ENCODE assay signal across 8 cellular contexts in genomic region chr6:156720739-156721714, GRCh38. TPM values are rescaled to one million over a fixed set of nuclear protein-coding genes. Genes with fewer than 3 reads are reported as not detected.
DNase-seq lines count a peak whose midpoint lies in the region; ATAC-seq and TF ChIP-seq lines count a peak whose summit lies in the region.

No MANE protein-coding gene starts in this region.

- no peaks in the 10 kb centered on the region for H3K36me3 ChIP-seq in IMR-90 (ENCODE audit: control insufficient read depth, insufficient read depth, low read length)
- H3K36me3 ChIP-seq in mucosa of descending colon (ENCODE audit: low read depth), result no peaks in the 10 kb centered on the region

- 0 out of 2 replicates have a peak overlapping the region, but pooled peaks have one; percentile 40 for H3K23ac ChIP-seq in IMR-90 (ENCODE audit: low read depth, low read length)

- peak overlapping the region; percentile 12; the same call in 1 of the 2 replicates for H3K9ac ChIP-seq in IMR-90 (ENCODE audit: low read depth, low read length)

- peak overlapping the region; percentile 87 for H2AFZ ChIP-seq in IMR-90 (replicated peaks; ENCODE audit: low read length, poor library complexity)

- intact Hi-C loops in IMR-90 (cut with micrococcal nuclease), result loop anchor here (5.0 kb wide), 1 partner anchor 56 kb away; the partner anchor contains the start of gene ARID1B
- intact Hi-C loops in mucosa of descending colon (cut with DNase I, micrococcal nuclease), result no loop called here

- no peak overlapping the region for H3K27ac ChIP-seq in IMR-90 (ENCODE audit: insufficient read depth, low read length)
- H3K27ac ChIP-seq in cingulate gyrus (ENCODE audit: low read depth, low read length), result peak overlapping the region; percentile 96

- no peak overlapping the region for H2BK15ac ChIP-seq in IMR-90 (ENCODE audit: low read depth, low read length)

- DNase-seq in DMS79 treated with DMSO at 0.1 percent for 48 hours (lab: John Stamatoyannopoulos, UW) (peak; percentile 83), IMR-90 (peak; percentile 31), mucosa of descending colon (peak; percentile 52 to 59 (median 58)), amygdala (lab: John Stamatoyannopoulos, UW) (no peak), occipital lobe (lab: John Stamatoyannopoulos, UW) (no peak), NCI-H1417 (lab: John Stamatoyannopoulos, UW) (no peak)

- no peaks in the 10 kb centered on the region for H3K79me1 ChIP-seq in IMR-90 (ENCODE audit: low read depth in 1 of 2, low read length in 2 of 2)

- no peaks in the 10 kb centered on the region for H3K27me3 ChIP-seq in IMR-90 (ENCODE audit: control insufficient read depth, insufficient read depth, low read length)

- H4K91ac ChIP-seq in IMR-90 (ENCODE audit: insufficient read depth, low read depth, low read length), result no peak overlapping the region

- no peak overlapping the region for H2AK9ac ChIP-seq in IMR-90 (replicated peaks; ENCODE audit: low read depth, low read length, poor library complexity)

- no peak overlapping the region for H4K5ac ChIP-seq in IMR-90 (ENCODE audit: low read depth, low read length)

- H3K18ac ChIP-seq in IMR-90 (ENCODE audit: low read depth, low read length), result no peak overlapping the region

- no peak for TF ChIP-seq CTCF in IMR-90 (conservative IDR thresholded peaks at IDR 0.05; ENCODE audit: low read depth, low read length)
- no peak for TF ChIP-seq CTCF in mucosa of descending colon (IDR thresholded peaks at IDR 0.05)

- H4K8ac ChIP-seq in IMR-90 (ENCODE audit: low read depth in 2 of 2, low read length in 2 of 2), result peak overlapping the region; percentile 41 to 81; a peak in 3 of 4 replicates

- no peak for TF ChIP-seq RAD21 in IMR-90 (IDR thresholded peaks at IDR 0.05; ENCODE audit: low read length)

- POLR2A ChIA-PET in IMR-90 (lab: Charles Lee; ENCODE audit: unreplicated experiment), result no interaction called here

- no TSS peak for BruUV-seq in IMR-90 (replicated peaks; lab: Mats Ljungman, UMichigan)

- in situ Hi-C loops in IMR-90 (cut with MboI; ENCODE audit: low sequenced_read_pairs), result no loop called here

- no peaks in the 10 kb centered on the region for H4K20me1 ChIP-seq in IMR-90 (ENCODE audit: insufficient read depth, low read length)

- CTCF ChIA-PET in IMR-90 (lab: Yijun Ruan, JAX), result interaction anchor here (0.7 to 0.8 kb wide), 2 partner anchors 8 to 37 kb away, joined by 3 read pairs; no protein-coding TSS in a partner anchor

- H2BK5ac ChIP-seq in IMR-90 (ENCODE audit: low read depth, low read length, poor library complexity, severe bottlenecking), result no peak overlapping the region

- no peak overlapping the region for H3K4me2 ChIP-seq in IMR-90 (ENCODE audit: low read depth, low read length)

- H3K9me3 ChIP-seq in IMR-90 (ENCODE audit: control insufficient read depth, insufficient read depth, low read length) (no peaks in the 10 kb centered on the region), mucosa of descending colon (no peaks in the 10 kb centered on the region)

- H3K4ac ChIP-seq in IMR-90 (ENCODE audit: low read depth, low read length), result 0 out of 2 replicates have a peak overlapping the region, but pooled peaks have one; percentile 58

- 67% methylated on average over 1 of the region's 16 CpGs; no CpG with 5 or more reads in 1 of the 2 experiments for WGBS in IMR-90 (ENCODE audit: extremely low coverage in 2 of 2, insufficient read length in 1 of 2), 2 experiments

- H3K14ac ChIP-seq in IMR-90 (replicated peaks; ENCODE audit: low read depth, low read length), result no peak overlapping the region

- ATAC-seq in GM21526 (IDR thresholded peaks at IDR 0.05; ENCODE audit: low FRiP score, unreplicated experiment) (peak; percentile 33), IMR-90 (ENCODE audit: low read depth) (no peak), mucosa of descending colon (peak; percentile 44)

- peaks cover 2% of the 10 kb centered on the region; the same call in 1 of the 2 replicates for H3K9me1 ChIP-seq in IMR-90 (ENCODE audit: insufficient read depth, low read length)

- no peak overlapping the region for H3K56ac ChIP-seq in IMR-90 (ENCODE audit: extremely low read depth, insufficient read depth, low read length)

- TF ChIP-seq POLR2A in IMR-90 (IDR thresholded peaks at IDR 0.05; ENCODE audit: low read depth, low read length), result no peak

- no peak overlapping the region for H2BK120ac ChIP-seq in IMR-90 (ENCODE audit: low read depth, low read length)

- no peak overlapping the region for H2BK20ac ChIP-seq in IMR-90 (ENCODE audit: low read depth, low read length)

- H2AK5ac ChIP-seq in IMR-90 (ENCODE audit: low read depth, low read length), result no peak overlapping the region

- H3K4me1 ChIP-seq in IMR-90 (ENCODE audit: control insufficient read depth, insufficient read depth, low read length) (peaks cover 8% of the 10 kb centered on the region), mucosa of descending colon (ENCODE audit: low read depth) (peaks cover 17% of the 10 kb centered on the region)

- H3K4me3 ChIP-seq in IMR-90 (ENCODE audit: insufficient read depth, low read depth, low read length) (no peak overlapping the region), mucosa of descending colon (no peak overlapping the region)

- dilution Hi-C loops in IMR-90 (cut with HindIII; ENCODE audit: low sequenced_read_pairs, unreplicated experiment), result no loop called here

TF ChIP-seq in IMR-90, 13 proteins besides CTCF, POLR2A, EP300 and RAD21:
- TF ChIP-seq FOS (IDR thresholded peaks at IDR 0.05; ENCODE audit: low read depth, low read length) (no peak), NFE2L2 (IDR thresholded peaks at IDR 0.05; ENCODE audit: low read depth, low read length) (no peak), MXI1 (IDR thresholded peaks at IDR 0.05; ENCODE audit: borderline replicate concordance, low read depth, low read length) (no peak), MAZ (IDR thresholded peaks at IDR 0.05; ENCODE audit: borderline replicate concordance, low read depth, low read length) (no peak)

RNA-seq across cellular contexts. Expression of gene ARID1B, which starts 56.2 kb away (rescaled TPM):
- total RNA-seq in IMR-90 (2012; rRNA removed) (14.5 and 22.8 TPM in 2 replicates), mucosa of descending colon (100 to 1,000 TPM in 2 of 3 donors, 10 to 100 TPM in 1; 71.8 to 102 (median 101) TPM), occipital lobe (95.8 TPM)
- polyA plus RNA-seq in IMR-90 (2012; rRNA removed), result 17.5 and 20.1 TPM in 2 replicates
- polyA plus RNA-seq in IMR-90 (2012; cell fraction: cytosol; rRNA removed), result 9.7 and 16.0 TPM in 2 replicates
- 28.7 and 32.4 TPM in 2 replicates for polyA plus RNA-seq in IMR-90 (2012; cell fraction: nucleus; rRNA removed; ENCODE audit: low replicate concordance)

Comparison
In these comparisons a context has a peak if more than half of its experiments do, and no peak if none do; other contexts are left out.
1. DNase-seq: peak in DMS79 treated with DMSO at 0.1 percent for 48 hours (single experiment), IMR-90 (single experiment) and mucosa of descending colon (3 of 3); none in amygdala (0 of 56), occipital lobe (single experiment) and NCI-H1417 (0 of 3).